1 cellular context compared by ENCODE assay signal in genomic region chrX:112851161-112851779, GRCh38.
TF ChIP-seq lines count a peak whose summit lies in the region.

No MANE protein-coding gene starts in this region.

TF ChIP-seq in HEK293, 187 proteins besides CTCF, POLR2A, EP300 and RAD21 (continued from another document and continues in another):
- TF ChIP-seq ZNF626 (tag by site-specific recombination; IDR thresholded peaks at IDR 0.05) (no peak), ZNF223 (tag by site-specific recombination; IDR thresholded peaks at IDR 0.05) (no peak), ZSCAN16 (tag by site-specific recombination; IDR thresholded peaks at IDR 0.05) (no peak), KLF8 (tag by site-specific recombination; IDR thresholded peaks at IDR 0.05) (no peak), HOXA7 (CRISPR knock-in tag; IDR thresholded peaks at IDR 0.05; ENCODE audit: borderline replicate concordance) (no peak), WT1 (tag by site-specific recombination; IDR thresholded peaks at IDR 0.05) (0 out of 2 replicates have a peak, but pooled peaks have one; percentile 37), ZNF521 (tag by site-specific recombination; IDR thresholded peaks at IDR 0.05) (no peak), ZNF16 (tag by site-specific recombination; IDR thresholded peaks at IDR 0.05; ENCODE audit: low read depth) (no peak), ZFP3 (tag by site-specific recombination; IDR thresholded peaks at IDR 0.05; ENCODE audit: low read depth) (no peak), ZNF211 (tag by site-specific recombination; IDR thresholded peaks at IDR 0.05; ENCODE audit: low read depth) (no peak), ZNF76 (tag by site-specific recombination; IDR thresholded peaks at IDR 0.05; ENCODE audit: borderline replicate concordance, low read depth) (no peak), KLF1 (tag by site-specific recombination; IDR thresholded peaks at IDR 0.05) (peak; percentile 88), ZNF426 (tag by site-specific recombination; IDR thresholded peaks at IDR 0.05) (no peak), ZNF266 (tag by site-specific recombination; IDR thresholded peaks at IDR 0.05; ENCODE audit: low read depth) (no peak), ZNF394 (tag by site-specific recombination; IDR thresholded peaks at IDR 0.05; ENCODE audit: borderline replicate concordance) (no peak), ZNF350 (tag by site-specific recombination; IDR thresholded peaks at IDR 0.05) (no peak), GLI2 (tag by site-specific recombination; IDR thresholded peaks at IDR 0.05; ENCODE audit: borderline replicate concordance, low read depth) (no peak), ZNF423 (tag by site-specific recombination; IDR thresholded peaks at IDR 0.05) (no peak), BCL11A (tag by site-specific recombination; IDR thresholded peaks at IDR 0.05; ENCODE audit: low read depth) (no peak), ZNF561 (tag by site-specific recombination; IDR thresholded peaks at IDR 0.05; ENCODE audit: borderline replicate concordance) (0 out of 2 replicates have a peak, but pooled peaks have one; percentile 13), ZNF19 (tag by site-specific recombination; IDR thresholded peaks at IDR 0.05; ENCODE audit: low read depth) (no peak), OSR2 (tag by site-specific recombination; IDR thresholded peaks at IDR 0.05) (peak; percentile 52; the same call in 1 of the 2 replicates), ZNF830 (tag by site-specific recombination; IDR thresholded peaks at IDR 0.05; ENCODE audit: low read depth) (no peak), KLF10 (tag by site-specific recombination; IDR thresholded peaks at IDR 0.05) (no peak), ZBTB26 (tag by site-specific recombination; optimal IDR thresholded peaks at IDR 0.05) (no peak), ZNF645 (tag by site-specific recombination; IDR thresholded peaks at IDR 0.05) (no peak), ZNF146 (tag by site-specific recombination; IDR thresholded peaks at IDR 0.05) (no peak), ZNF311 (tag by site-specific recombination; IDR thresholded peaks at IDR 0.05; ENCODE audit: borderline replicate concordance) (no peak), ZNF112 (tag by site-specific recombination; IDR thresholded peaks at IDR 0.05) (no peak), YY2 (tag by site-specific recombination; IDR thresholded peaks at IDR 0.05) (no peak), SP7 (tag by site-specific recombination; IDR thresholded peaks at IDR 0.05) (peak; percentile 74), ZNF530 (tag by site-specific recombination; IDR thresholded peaks at IDR 0.05; ENCODE audit: low read depth) (no peak), TCF7L2 (IDR thresholded peaks at IDR 0.05; ENCODE audit: borderline replicate concordance, low read depth, low read length) (peak; percentile 63), ZNF596 (tag by site-specific recombination; IDR thresholded peaks at IDR 0.05) (no peak), ZNF548 (tag by site-specific recombination; IDR thresholded peaks at IDR 0.05) (no peak), TRIM28 (IDR thresholded peaks at IDR 0.05; ENCODE audit: borderline replicate concordance, low read length) (peak; percentile 38), PRDM1 (tag by site-specific recombination; IDR thresholded peaks at IDR 0.05) (no peak), ZNF354C (tag by site-specific recombination; IDR thresholded peaks at IDR 0.05; ENCODE audit: borderline replicate concordance, low read depth) (no peak), ZNF302 (tag by site-specific recombination; IDR thresholded peaks at IDR 0.05; ENCODE audit: low read depth) (no peak), ZXDB (tag by site-specific recombination; IDR thresholded peaks at IDR 0.05) (no peak; the same call in 1 of the 2 replicates)
- TF ChIP-seq, protein P1, sequence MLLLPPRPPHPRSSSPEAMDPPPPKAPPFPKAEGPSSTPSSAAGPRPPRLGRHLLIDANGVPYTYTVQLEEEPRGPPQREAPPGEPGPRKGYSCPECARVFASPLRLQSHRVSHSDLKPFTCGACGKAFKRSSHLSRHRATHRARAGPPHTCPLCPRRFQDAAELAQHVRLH (tag by site-specific recombination; IDR thresholded peaks at IDR 0.05): no peak
- TF ChIP-seq, protein P2, sequence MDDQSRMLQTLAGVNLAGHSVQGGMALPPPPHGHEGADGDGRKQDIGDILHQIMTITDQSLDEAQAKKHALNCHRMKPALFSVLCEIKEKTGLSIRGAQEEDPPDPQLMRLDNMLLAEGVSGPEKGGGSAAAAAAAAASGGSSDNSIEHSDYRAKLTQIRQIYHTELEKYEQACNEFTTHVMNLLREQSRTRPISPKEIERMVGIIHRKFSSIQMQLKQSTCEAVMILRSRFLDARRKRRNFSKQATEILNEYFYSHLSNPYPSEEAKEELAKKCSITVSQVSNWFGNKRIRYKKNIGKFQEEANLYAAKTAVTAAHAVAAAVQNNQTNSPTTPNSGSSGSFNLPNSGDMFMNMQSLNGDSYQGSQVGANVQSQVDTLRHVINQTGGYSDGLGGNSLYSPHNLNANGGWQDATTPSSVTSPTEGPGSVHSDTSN (CRISPR knock-in tag; IDR thresholded peaks at IDR 0.05): no peak
- TF ChIP-seq, protein P3, sequence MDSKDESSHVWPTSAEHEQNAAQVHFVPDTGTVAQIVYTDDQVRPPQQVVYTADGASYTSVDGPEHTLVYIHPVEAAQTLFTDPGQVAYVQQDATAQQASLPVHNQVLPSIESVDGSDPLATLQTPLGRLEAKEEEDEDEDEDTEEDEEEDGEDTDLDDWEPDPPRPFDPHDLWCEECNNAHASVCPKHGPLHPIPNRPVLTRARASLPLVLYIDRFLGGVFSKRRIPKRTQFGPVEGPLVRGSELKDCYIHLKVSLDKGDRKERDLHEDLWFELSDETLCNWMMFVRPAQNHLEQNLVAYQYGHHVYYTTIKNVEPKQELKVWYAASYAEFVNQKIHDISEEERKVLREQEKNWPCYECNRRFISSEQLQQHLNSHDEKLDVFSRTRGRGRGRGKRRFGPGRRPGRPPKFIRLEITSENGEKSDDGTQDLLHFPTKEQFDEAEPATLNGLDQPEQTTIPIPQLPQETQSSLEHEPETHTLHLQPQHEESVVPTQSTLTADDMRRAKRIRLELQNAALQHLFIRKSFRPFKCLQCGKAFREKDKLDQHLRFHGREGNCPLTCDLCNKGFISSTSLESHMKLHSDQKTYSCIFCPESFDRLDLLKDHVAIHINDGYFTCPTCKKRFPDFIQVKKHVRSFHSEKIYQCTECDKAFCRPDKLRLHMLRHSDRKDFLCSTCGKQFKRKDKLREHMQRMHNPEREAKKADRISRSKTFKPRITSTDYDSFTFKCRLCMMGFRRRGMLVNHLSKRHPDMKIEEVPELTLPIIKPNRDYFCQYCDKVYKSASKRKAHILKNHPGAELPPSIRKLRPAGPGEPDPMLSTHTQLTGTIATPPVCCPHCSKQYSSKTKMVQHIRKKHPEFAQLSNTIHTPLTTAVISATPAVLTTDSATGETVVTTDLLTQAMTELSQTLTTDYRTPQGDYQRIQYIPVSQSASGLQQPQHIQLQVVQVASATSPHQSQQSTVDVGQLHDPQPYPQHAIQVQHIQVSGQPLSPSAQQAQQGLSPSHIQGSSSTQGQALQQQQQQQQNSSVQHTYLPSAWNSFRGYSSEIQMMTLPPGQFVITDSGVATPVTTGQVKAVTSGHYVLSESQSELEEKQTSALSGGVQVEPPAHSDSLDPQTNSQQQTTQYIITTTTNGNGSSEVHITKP (tag by site-specific recombination; IDR thresholded peaks at IDR 0.05): no peak
- TF ChIP-seq, protein P4, sequence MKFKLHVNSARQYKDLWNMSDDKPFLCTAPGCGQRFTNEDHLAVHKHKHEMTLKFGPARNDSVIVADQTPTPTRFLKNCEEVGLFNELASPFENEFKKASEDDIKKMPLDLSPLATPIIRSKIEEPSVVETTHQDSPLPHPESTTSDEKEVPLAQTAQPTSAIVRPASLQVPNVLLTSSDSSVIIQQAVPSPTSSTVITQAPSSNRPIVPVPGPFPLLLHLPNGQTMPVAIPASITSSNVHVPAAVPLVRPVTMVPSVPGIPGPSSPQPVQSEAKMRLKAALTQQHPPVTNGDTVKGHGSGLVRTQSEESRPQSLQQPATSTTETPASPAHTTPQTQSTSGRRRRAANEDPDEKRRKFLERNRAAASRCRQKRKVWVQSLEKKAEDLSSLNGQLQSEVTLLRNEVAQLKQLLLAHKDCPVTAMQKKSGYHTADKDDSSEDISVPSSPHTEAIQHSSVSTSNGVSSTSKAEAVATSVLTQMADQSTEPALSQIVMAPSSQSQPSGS (tag by site-specific recombination; IDR thresholded peaks at IDR 0.05; ENCODE audit: low read depth): no peak
- TF ChIP-seq, protein P5, sequence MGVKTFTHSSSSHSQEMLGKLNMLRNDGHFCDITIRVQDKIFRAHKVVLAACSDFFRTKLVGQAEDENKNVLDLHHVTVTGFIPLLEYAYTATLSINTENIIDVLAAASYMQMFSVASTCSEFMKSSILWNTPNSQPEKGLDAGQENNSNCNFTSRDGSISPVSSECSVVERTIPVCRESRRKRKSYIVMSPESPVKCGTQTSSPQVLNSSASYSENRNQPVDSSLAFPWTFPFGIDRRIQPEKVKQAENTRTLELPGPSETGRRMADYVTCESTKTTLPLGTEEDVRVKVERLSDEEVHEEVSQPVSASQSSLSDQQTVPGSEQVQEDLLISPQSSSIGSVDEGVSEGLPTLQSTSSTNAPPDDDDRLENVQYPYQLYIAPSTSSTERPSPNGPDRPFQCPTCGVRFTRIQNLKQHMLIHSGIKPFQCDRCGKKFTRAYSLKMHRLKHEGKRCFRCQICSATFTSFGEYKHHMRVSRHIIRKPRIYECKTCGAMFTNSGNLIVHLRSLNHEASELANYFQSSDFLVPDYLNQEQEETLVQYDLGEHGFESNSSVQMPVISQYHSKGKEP (tag by site-specific recombination; IDR thresholded peaks at IDR 0.05): no peak
- TF ChIP-seq, protein P6, sequence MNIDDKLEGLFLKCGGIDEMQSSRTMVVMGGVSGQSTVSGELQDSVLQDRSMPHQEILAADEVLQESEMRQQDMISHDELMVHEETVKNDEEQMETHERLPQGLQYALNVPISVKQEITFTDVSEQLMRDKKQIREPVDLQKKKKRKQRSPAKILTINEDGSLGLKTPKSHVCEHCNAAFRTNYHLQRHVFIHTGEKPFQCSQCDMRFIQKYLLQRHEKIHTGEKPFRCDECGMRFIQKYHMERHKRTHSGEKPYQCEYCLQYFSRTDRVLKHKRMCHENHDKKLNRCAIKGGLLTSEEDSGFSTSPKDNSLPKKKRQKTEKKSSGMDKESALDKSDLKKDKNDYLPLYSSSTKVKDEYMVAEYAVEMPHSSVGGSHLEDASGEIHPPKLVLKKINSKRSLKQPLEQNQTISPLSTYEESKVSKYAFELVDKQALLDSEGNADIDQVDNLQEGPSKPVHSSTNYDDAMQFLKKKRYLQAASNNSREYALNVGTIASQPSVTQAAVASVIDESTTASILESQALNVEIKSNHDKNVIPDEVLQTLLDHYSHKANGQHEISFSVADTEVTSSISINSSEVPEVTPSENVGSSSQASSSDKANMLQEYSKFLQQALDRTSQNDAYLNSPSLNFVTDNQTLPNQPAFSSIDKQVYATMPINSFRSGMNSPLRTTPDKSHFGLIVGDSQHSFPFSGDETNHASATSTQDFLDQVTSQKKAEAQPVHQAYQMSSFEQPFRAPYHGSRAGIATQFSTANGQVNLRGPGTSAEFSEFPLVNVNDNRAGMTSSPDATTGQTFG (tag by site-specific recombination; IDR thresholded peaks at IDR 0.05; ENCODE audit: borderline replicate concordance): no peak
- TF ChIP-seq, protein P7, sequence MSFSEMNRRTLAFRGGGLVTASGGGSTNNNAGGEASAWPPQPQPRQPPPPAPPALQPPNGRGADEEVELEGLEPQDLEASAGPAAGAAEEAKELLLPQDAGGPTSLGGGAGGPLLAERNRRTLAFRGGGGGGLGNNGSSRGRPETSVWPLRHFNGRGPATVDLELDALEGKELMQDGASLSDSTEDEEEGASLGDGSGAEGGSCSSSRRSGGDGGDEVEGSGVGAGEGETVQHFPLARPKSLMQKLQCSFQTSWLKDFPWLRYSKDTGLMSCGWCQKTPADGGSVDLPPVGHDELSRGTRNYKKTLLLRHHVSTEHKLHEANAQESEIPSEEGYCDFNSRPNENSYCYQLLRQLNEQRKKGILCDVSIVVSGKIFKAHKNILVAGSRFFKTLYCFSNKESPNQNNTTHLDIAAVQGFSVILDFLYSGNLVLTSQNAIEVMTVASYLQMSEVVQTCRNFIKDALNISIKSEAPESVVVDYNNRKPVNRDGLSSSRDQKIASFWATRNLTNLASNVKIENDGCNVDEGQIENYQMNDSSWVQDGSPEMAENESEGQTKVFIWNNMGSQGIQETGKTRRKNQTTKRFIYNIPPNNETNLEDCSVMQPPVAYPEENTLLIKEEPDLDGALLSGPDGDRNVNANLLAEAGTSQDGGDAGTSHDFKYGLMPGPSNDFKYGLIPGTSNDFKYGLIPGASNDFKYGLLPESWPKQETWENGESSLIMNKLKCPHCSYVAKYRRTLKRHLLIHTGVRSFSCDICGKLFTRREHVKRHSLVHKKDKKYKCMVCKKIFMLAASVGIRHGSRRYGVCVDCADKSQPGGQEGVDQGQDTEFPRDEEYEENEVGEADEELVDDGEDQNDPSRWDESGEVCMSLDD (tag by site-specific recombination; IDR thresholded peaks at IDR 0.05): no peak
- TF ChIP-seq, protein P8, sequence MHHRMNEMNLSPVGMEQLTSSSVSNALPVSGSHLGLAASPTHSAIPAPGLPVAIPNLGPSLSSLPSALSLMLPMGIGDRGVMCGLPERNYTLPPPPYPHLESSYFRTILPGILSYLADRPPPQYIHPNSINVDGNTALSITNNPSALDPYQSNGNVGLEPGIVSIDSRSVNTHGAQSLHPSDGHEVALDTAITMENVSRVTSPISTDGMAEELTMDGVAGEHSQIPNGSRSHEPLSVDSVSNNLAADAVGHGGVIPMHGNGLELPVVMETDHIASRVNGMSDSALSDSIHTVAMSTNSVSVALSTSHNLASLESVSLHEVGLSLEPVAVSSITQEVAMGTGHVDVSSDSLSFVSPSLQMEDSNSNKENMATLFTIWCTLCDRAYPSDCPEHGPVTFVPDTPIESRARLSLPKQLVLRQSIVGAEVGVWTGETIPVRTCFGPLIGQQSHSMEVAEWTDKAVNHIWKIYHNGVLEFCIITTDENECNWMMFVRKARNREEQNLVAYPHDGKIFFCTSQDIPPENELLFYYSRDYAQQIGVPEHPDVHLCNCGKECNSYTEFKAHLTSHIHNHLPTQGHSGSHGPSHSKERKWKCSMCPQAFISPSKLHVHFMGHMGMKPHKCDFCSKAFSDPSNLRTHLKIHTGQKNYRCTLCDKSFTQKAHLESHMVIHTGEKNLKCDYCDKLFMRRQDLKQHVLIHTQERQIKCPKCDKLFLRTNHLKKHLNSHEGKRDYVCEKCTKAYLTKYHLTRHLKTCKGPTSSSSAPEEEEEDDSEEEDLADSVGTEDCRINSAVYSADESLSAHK (tag by site-specific recombination; IDR thresholded peaks at IDR 0.05): no peak
